ENCODE assay signal across 13 cellular contexts in the genomic region with DNA sequence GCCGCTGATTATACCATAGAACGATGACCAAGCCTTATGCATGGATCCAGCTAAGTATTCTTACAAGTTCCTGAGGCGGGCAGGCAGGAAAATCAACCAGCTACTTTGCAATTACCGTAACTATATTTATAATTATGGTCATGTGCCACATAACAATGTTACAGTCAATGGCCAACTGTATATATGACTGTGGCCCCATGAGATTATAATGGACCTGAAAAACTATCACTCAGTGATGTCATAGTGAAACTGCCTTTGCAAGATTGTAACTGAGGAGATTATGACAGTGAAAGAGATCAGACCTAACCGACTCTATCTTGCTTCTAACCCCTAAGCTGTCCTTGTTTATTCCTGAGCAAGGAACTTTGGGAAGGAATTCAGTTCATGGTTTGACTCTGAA. TPM values are rescaled to one million over a fixed set of nuclear protein-coding genes. Genes with fewer than 3 reads are reported as not detected.
A peak's percentile ranks its signal among the peaks of the same experiment; 100 is the strongest.
DNase-seq lines count a peak whose midpoint lies in the region; ATAC-seq and FAIRE-seq lines count a peak whose summit lies in the region.
"Had no signal": no experiment of that assay in that cellular context is flagged by ENCODE, and none has a peak within 500 bp of the region (broad histone marks: within the 10 kb centered on the region; RNA-seq: fewer than 3 reads in every experiment).

No MANE protein-coding gene starts in this region.

- no peak for DNase-seq in GM18507 (ENCODE audit: extremely low spot score, insufficient read length, low read depth)
- DNase-seq in amniotic stem cell (lab: John Stamatoyannopoulos, UW), result no peak
- no peak for DNase-seq in ureter (ENCODE audit: low spot score)
- no peak for DNase-seq in kidney glomerular epithelial cell (lab: John Stamatoyannopoulos, UW)
- DNase-seq: aorta; effector CD8-positive, alpha-beta T cell; EL; occipital lobe had no signal

- ATAC-seq in GM19468 (IDR thresholded peaks at IDR 0.05; ENCODE audit: extremely low read depth, unreplicated experiment) (peak; percentile 84), HG02885 (IDR thresholded peaks at IDR 0.05; ENCODE audit: poor library complexity, unreplicated experiment) (peak; percentile 100), HG03565 (IDR thresholded peaks at IDR 0.05; ENCODE audit: unreplicated experiment) (peak; percentile 97), HG03280 (IDR thresholded peaks at IDR 0.05; ENCODE audit: unreplicated experiment) (no peak)

- FAIRE-seq in GM18507 (lab: Jason Lieb, UNC), result peak; percentile 74
- FAIRE-seq: TTC549 had no signal

RNA-seq across cellular contexts. Expression of a gene that starts 33.0 kb away (rescaled TPM):
- 33.7 TPM for total RNA-seq in ureter
